1 cellular context compared by ENCODE assay signal in genomic region chr2:206127656-206128055, GRCh38.
TF ChIP-seq lines count a peak whose summit lies in the region.

No MANE protein-coding gene starts in this region.

TF ChIP-seq in IMR-90, 13 proteins besides CTCF, POLR2A, EP300 and RAD21:
- no peak for TF ChIP-seq CHD1 (IDR thresholded peaks at IDR 0.05; ENCODE audit: low read depth, low read length)
- TF ChIP-seq ELK1 (IDR thresholded peaks at IDR 0.05; ENCODE audit: borderline replicate concordance, low read depth, low read length): no peak
- TF ChIP-seq FOS (IDR thresholded peaks at IDR 0.05; ENCODE audit: low read depth, low read length): no peak
- no peak for TF ChIP-seq BHLHE40 (IDR thresholded peaks at IDR 0.05; ENCODE audit: low read depth, low read length)
- TF ChIP-seq CEBPB (IDR thresholded peaks at IDR 0.05; ENCODE audit: low read depth, low read length): no peak
- TF ChIP-seq RCOR1 (IDR thresholded peaks at IDR 0.05; ENCODE audit: insufficient replicate concordance, low read length): no peak
- no peak for TF ChIP-seq NFE2L2 (IDR thresholded peaks at IDR 0.05; ENCODE audit: low read depth, low read length)
- TF ChIP-seq SMC3 (IDR thresholded peaks at IDR 0.05; ENCODE audit: low read depth, low read length): no peak
- TF ChIP-seq MAZ (IDR thresholded peaks at IDR 0.05; ENCODE audit: borderline replicate concordance, low read depth, low read length): no peak
- TF ChIP-seq MXI1 (IDR thresholded peaks at IDR 0.05; ENCODE audit: borderline replicate concordance, low read depth, low read length): no peak
- TF ChIP-seq RFX5 (IDR thresholded peaks at IDR 0.05; ENCODE audit: low read depth, low read length): no peak
